18 cellular contexts compared by ENCODE assay signal in the genomic region with DNA sequence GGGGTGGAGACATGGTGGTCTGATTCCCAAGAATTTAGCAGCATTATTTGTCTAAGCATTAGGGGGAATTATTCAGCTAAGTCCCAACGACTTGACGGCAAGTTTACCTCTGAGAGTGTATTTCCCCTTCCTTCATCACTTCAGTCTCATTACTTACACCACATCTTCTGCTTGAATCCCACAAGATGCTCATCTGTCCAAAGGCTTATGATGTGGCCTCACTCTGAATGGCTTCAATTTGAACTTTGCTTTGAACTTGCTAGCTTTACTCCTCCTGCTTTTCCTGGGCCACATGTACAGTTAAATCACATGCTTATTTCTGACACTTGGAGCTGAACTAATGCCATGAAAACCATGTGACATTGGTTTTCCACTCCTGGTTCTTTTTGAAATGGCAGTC.
A peak's percentile ranks its signal among the peaks of the same experiment; 100 is the strongest.
DNase-seq lines count a peak whose midpoint lies in the region; ATAC-seq and TF ChIP-seq lines count a peak whose summit lies in the region.
"Had no signal": no experiment of that assay in that cellular context is flagged by ENCODE, and none has a peak within 500 bp of the region (broad histone marks: within the 10 kb centered on the region; RNA-seq: fewer than 3 reads in every experiment).

No MANE protein-coding gene starts in this region.

- intact Hi-C loops in activated naive CD4-positive, alpha-beta T cell treated with anti-CD3 and anti-CD28 coated beads for 36 hours (cut with micrococcal nuclease), result no loop called here

- H3K9ac ChIP-seq in Loucy (ENCODE audit: low read depth, low read length, poor library complexity, severe bottlenecking), result no peak overlapping the region

- peak; percentile 54 for ATAC-seq in activated T-helper 17 cell treated with anti-CD3 and anti-CD28 coated beads, Interleukin-2, amount 50 U/mL, for 72 hours (replicated peaks)
- peak; percentile 17 for ATAC-seq in stimulated activated naive CD8-positive, alpha-beta T cell treated with anti-CD3 and anti-CD28 coated beads, Interleukin-15, Interleukin-2, amounts not matched to agents 100 U/mL and 50 U/mL, for 24 hours
- no peak for ATAC-seq in HG03469 (IDR thresholded peaks at IDR 0.05; ENCODE audit: unreplicated experiment)

- no peaks in the 10 kb centered on the region for H3K9me3 ChIP-seq in Loucy (ENCODE audit: insufficient read depth, low read depth, low read length)

- no peaks in the 10 kb centered on the region for H3K27me3 ChIP-seq in Loucy (ENCODE audit: insufficient read depth, low read length, poor library complexity, severe bottlenecking)

- H3K27ac Mint-ChIP-seq in activated naive CD4-positive, alpha-beta T cell treated with anti-CD3 and anti-CD28 coated beads for 36 hours, result peak overlapping the region; percentile 62
- H3K27ac Mint-ChIP-seq in activated T-helper 17 cell treated with anti-CD3 and anti-CD28 coated beads, Interleukin-2, amount 50 U/mL, for 72 hours, result peak overlapping the region; percentile 70
- H3K27ac Mint-ChIP-seq: B cell had no signal

- DNase-seq in activated naive CD4-positive, alpha-beta T cell treated with anti-CD3 and anti-CD28 coated beads for 36 hours, result no peak
- no peak for DNase-seq in activated naive CD4-positive, alpha-beta T cell treated with anti-CD3 and anti-CD28 coated beads, Interleukin-2, amount 50 U/mL, for 16 hours
- no peak for DNase-seq in stimulated activated naive CD8-positive, alpha-beta T cell treated with anti-CD3 and anti-CD28 coated beads, Interleukin-15, Interleukin-2, amounts not matched to agents 100 U/mL and 50 U/mL, for 24 hours
- no peak for DNase-seq in occipital lobe (lab: John Stamatoyannopoulos, UW)
- DNase-seq: Calu3; CD4-positive, CD25-positive, alpha-beta regulatory T cell; DMS53; GOT3; KBM-7; NCI-H1436; NCI-H2029 treated with DMSO at 0.1 percent for 48 hours; NCI-H748 treated with DMSO at 0.1 percent for 48 hours; OCI-M1; SHP77 treated with DMSO at 0.1 percent for 48 hours had no signal

- H3K36me3 Mint-ChIP-seq in activated naive CD4-positive, alpha-beta T cell treated with anti-CD3 and anti-CD28 coated beads for 36 hours (ENCODE audit: low read depth), result peaks cover 4% of the 10 kb centered on the region
- no peaks in the 10 kb centered on the region for H3K36me3 Mint-ChIP-seq in activated T-helper 17 cell treated with anti-CD3 and anti-CD28 coated beads, Interleukin-2, amount 50 U/mL, for 72 hours (ENCODE audit: low read depth)
- H3K36me3 Mint-ChIP-seq: CD4-positive, CD25-positive, alpha-beta regulatory T cell had no signal

- H2AFZ ChIP-seq in Loucy (ENCODE audit: low read length), result no peak overlapping the region

- H3K4me1 Mint-ChIP-seq in activated naive CD4-positive, alpha-beta T cell treated with anti-CD3 and anti-CD28 coated beads for 36 hours (ENCODE audit: low read depth), result peaks cover 63% of the 10 kb centered on the region
- peaks cover 30% of the 10 kb centered on the region for H3K4me1 Mint-ChIP-seq in activated T-helper 17 cell treated with anti-CD3 and anti-CD28 coated beads, Interleukin-2, amount 50 U/mL, for 72 hours
- H3K4me1 Mint-ChIP-seq: B cell had no signal

- peaks cover 5% of the 10 kb centered on the region for H3K9me3 Mint-ChIP-seq in activated naive CD4-positive, alpha-beta T cell treated with anti-CD3 and anti-CD28 coated beads for 36 hours
- peaks cover 3% of the 10 kb centered on the region for H3K9me3 Mint-ChIP-seq in activated T-helper 17 cell treated with anti-CD3 and anti-CD28 coated beads, Interleukin-2, amount 50 U/mL, for 72 hours

- H3K9me2 ChIP-seq in Loucy (replicated peaks; ENCODE audit: low read depth, low read length), result no peaks in the 10 kb centered on the region

- H3F3A ChIP-seq in Loucy (ENCODE audit: low read depth), result no peaks in the 10 kb centered on the region

- no peak for TF ChIP-seq CTCF in Loucy (conservative IDR thresholded peaks at IDR 0.05; ENCODE audit: low read length)

- H3K4me1 ChIP-seq in Loucy (ENCODE audit: insufficient read depth, low read length, poor library complexity, severe bottlenecking), result peaks cover 22% of the 10 kb centered on the region

- H3K79me2 ChIP-seq in Loucy (ENCODE audit: insufficient read depth, low read length), result no peaks in the 10 kb centered on the region

- peak overlapping the region; percentile 24 for H3K4me2 ChIP-seq in Loucy (ENCODE audit: low read depth, low read length, poor library complexity, severe bottlenecking)

- no peak overlapping the region for H3K4me3 ChIP-seq in Loucy (ENCODE audit: low read length, poor library complexity, severe bottlenecking)

- CTCF ChIA-PET in activated naive CD4-positive, alpha-beta T cell treated with anti-CD3 and anti-CD28 coated beads for 36 hours (lab: Charles Lee), result interaction anchor here (0.6 to 1.9 kb wide), 7 partner anchors 13 to 129 kb away, joined by 3 to 5 read pairs (median 4); no protein-coding TSS in a partner anchor

- no peaks in the 10 kb centered on the region for H3K27me3 Mint-ChIP-seq in activated naive CD4-positive, alpha-beta T cell treated with anti-CD3 and anti-CD28 coated beads for 36 hours (ENCODE audit: low read depth)
- H3K27me3 Mint-ChIP-seq in activated T-helper 17 cell treated with anti-CD3 and anti-CD28 coated beads, Interleukin-2, amount 50 U/mL, for 72 hours, result no peaks in the 10 kb centered on the region
- H3K27me3 Mint-ChIP-seq: B cell had no signal

- H4K20me1 ChIP-seq in Loucy (ENCODE audit: insufficient read depth, low read length, poor library complexity, severe bottlenecking), result no peaks in the 10 kb centered on the region

- no peak overlapping the region for H3K4me3 Mint-ChIP-seq in activated naive CD4-positive, alpha-beta T cell treated with anti-CD3 and anti-CD28 coated beads for 36 hours
- H3K4me3 Mint-ChIP-seq in activated T-helper 17 cell treated with anti-CD3 and anti-CD28 coated beads, Interleukin-2, amount 50 U/mL, for 72 hours, result peak overlapping the region; percentile 62
- H3K4me3 Mint-ChIP-seq: B cell; CD4-positive, CD25-positive, alpha-beta regulatory T cell had no signal

- no peaks in the 10 kb centered on the region for H3K36me3 ChIP-seq in Loucy (ENCODE audit: insufficient read depth, low read length)
